Comparison of ENCODE assay signal across 28 cellular contexts in the genomic region with DNA sequence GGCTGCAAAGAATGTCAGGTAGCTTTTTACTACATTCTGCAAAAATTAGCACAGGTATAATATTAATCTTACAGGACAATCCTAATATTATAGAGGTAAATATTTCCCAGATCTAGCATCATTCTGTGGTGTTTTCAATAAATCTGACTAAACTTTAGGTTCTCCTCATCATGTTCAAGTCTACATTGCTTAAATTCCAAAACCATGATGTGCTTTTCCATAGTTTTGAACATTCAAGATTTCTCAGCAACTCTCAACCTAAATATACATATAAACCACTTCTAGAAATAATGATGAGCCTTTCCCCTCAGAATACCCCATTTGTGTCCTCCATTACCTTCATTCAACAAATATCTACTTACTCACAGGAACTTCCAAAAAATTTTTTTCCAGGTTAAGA. TPM values are rescaled to one million over a fixed set of nuclear protein-coding genes. Genes with fewer than 3 reads are reported as not detected.
DNase-seq lines count a peak whose midpoint lies in the region; ATAC-seq and TF ChIP-seq lines count a peak whose summit lies in the region.
"Had no signal": no experiment of that assay in that cellular context is flagged by ENCODE, and none has a peak within 500 bp of the region (broad histone marks: within the 10 kb centered on the region; RNA-seq: fewer than 3 reads in every experiment).

No MANE protein-coding gene starts in this region.

- H3K4me1 ChIP-seq in cardiac muscle cell (ENCODE audit: low read depth) (peaks cover 11% of the 10 kb centered on the region), right cardiac atrium (ENCODE audit: control insufficient read depth, insufficient read depth, low read length) (peaks cover 5% of the 10 kb centered on the region)
- H3K4me1 ChIP-seq: BLaER1 had no signal

- H3K27ac ChIP-seq in cardiac muscle cell (peak overlapping the region; percentile 14), right cardiac atrium (ENCODE audit: low read length) (no peak overlapping the region)
- H3K27ac ChIP-seq: adrenal gland, BLaER1, epithelial cell of prostate, foreskin keratinocyte, hepatocyte, neural progenitor cell, psoas muscle, tibial artery had no signal

- H3K9me3 Mint-ChIP-seq in activated T-helper 17 cell treated with anti-CD3 and anti-CD28 coated beads, Interleukin-2, amount 50 U/mL, for 72 hours, result no peaks in the 10 kb centered on the region
- H3K9me3 Mint-ChIP-seq: stimulated activated naive CD8-positive, alpha-beta T cell treated with anti-CD3 and anti-CD28 coated beads, Interleukin-15, amount 100 ng/mL, for 72 hours had no signal

- H3K4me3 ChIP-seq in cardiac muscle cell (no peak overlapping the region), right cardiac atrium (ENCODE audit: low read length) (no peak overlapping the region)
- H3K4me3 ChIP-seq: adrenal gland, BLaER1, hepatocyte, K562, MG63, neural progenitor cell, psoas muscle, tibial artery had no signal

- no peak for TF ChIP-seq CTCF in cardiac muscle cell (IDR thresholded peaks at IDR 0.05; ENCODE audit: low read depth, low read length)

- peaks cover 9% of the 10 kb centered on the region for H3K36me3 ChIP-seq in cardiac muscle cell

- H3K9me3 ChIP-seq in cardiac muscle cell (ENCODE audit: low read depth), result no peaks in the 10 kb centered on the region
- no peaks in the 10 kb centered on the region for H3K9me3 ChIP-seq in right cardiac atrium (ENCODE audit: control insufficient read depth, low read length)
- H3K9me3 ChIP-seq: adrenal gland, MG63, psoas muscle, tibial artery had no signal

- no peak overlapping the region for H3K4me3 Mint-ChIP-seq in activated T-helper 17 cell treated with anti-CD3 and anti-CD28 coated beads, Interleukin-2, amount 50 U/mL, for 72 hours
- H3K4me3 Mint-ChIP-seq: neural progenitor cell; stimulated activated naive CD8-positive, alpha-beta T cell treated with anti-CD3 and anti-CD28 coated beads, Interleukin-15, amount 100 ng/mL, for 72 hours had no signal

- DNase-seq in cardiac muscle cell (ENCODE audit: low read depth in 1 of 2, low spot score in 1 of 2), result no peak
- DNase-seq in right cardiac atrium, result no peak
- DNase-seq in fibroblast of peridontal ligament (ENCODE audit: extremely low read depth), result peak; percentile 45
- DNase-seq in NCI-H446 treated with DMSO at 0.1 percent for 48 hours (lab: John Stamatoyannopoulos, UW), result no peak
- DNase-seq in stimulated activated CD4-positive, alpha-beta T cell treated with anti-CD3 and anti-CD28 coated beads, Interleukin-4, amount 100 ng/mL, for 1 hour, result no peak
- no peak for DNase-seq in inferior parietal cortex (ENCODE audit: extremely low spot score)
- no peak for DNase-seq in NCI-H2081 treated with DMSO at 0.1 percent for 48 hours (lab: John Stamatoyannopoulos, UW)
- DNase-seq: activated effector memory CD4-positive, alpha-beta T cell treated with Interleukin-2 at 50 U/mL for 16 hours; adrenal gland; caudate nucleus; H7; islet precursor cell; MG63; NCI-H1417 treated with DMSO at 0.1 percent for 48 hours; NCI-H2107; NCI-H526; psoas muscle; small intestine; stimulated activated CD4-positive, alpha-beta T cell treated with anti-CD3 and anti-CD28 coated beads, Interleukin-2, amount 100 ng/mL, for 48 hours; stimulated activated naive CD8-positive, alpha-beta T cell treated with anti-CD3 and anti-CD28 coated beads, Interleukin-15, amount 100 ng/mL, for 72 hours; tibial artery had no signal

- intact Hi-C loops in right cardiac atrium (cut with DNase I), result no loop called here

- ATAC-seq in right cardiac atrium, result no peak
- no peak for ATAC-seq in activated T-helper 17 cell treated with anti-CD3 and anti-CD28 coated beads, Interleukin-2, amount 50 U/mL, for 72 hours (replicated peaks)
- ATAC-seq: foreskin keratinocyte; K562; psoas muscle; stimulated activated naive CD8-positive, alpha-beta T cell treated with anti-CD3 and anti-CD28 coated beads, Interleukin-15, amount 100 ng/mL, for 72 hours had no signal

- peaks cover 53% of the 10 kb centered on the region for H3K36me3 Mint-ChIP-seq in activated T-helper 17 cell treated with anti-CD3 and anti-CD28 coated beads, Interleukin-2, amount 50 U/mL, for 72 hours (ENCODE audit: low read depth)

- H3K27me3 Mint-ChIP-seq in activated T-helper 17 cell treated with anti-CD3 and anti-CD28 coated beads, Interleukin-2, amount 50 U/mL, for 72 hours, result no peaks in the 10 kb centered on the region
- H3K27me3 Mint-ChIP-seq: stimulated activated naive CD8-positive, alpha-beta T cell treated with anti-CD3 and anti-CD28 coated beads, Interleukin-15, amount 100 ng/mL, for 72 hours had no signal

- peak overlapping the region; percentile 50 for H3K27ac Mint-ChIP-seq in activated T-helper 17 cell treated with anti-CD3 and anti-CD28 coated beads, Interleukin-2, amount 50 U/mL, for 72 hours
- H3K27ac Mint-ChIP-seq: neural progenitor cell had no signal

- H3K27me3 ChIP-seq in cardiac muscle cell (no peaks in the 10 kb centered on the region), right cardiac atrium (ENCODE audit: control insufficient read depth, insufficient read depth) (no peaks in the 10 kb centered on the region)
- H3K27me3 ChIP-seq: adrenal gland, BLaER1, foreskin keratinocyte, hepatocyte, MG63, neural progenitor cell, tibial artery had no signal

- peaks cover 36% of the 10 kb centered on the region for H3K4me1 Mint-ChIP-seq in activated T-helper 17 cell treated with anti-CD3 and anti-CD28 coated beads, Interleukin-2, amount 50 U/mL, for 72 hours

RNA-seq across cellular contexts. Expression of a gene that starts 23.1 kb away (rescaled TPM):
- total RNA-seq in cardiac muscle cell (72.3 and 119 TPM in 2 replicates), right cardiac atrium (10 to 100 TPM; 54.5 to 73.4 (median 67.3) TPM)
- polyA plus RNA-seq in cardiac muscle cell (143 and 165 TPM in 2 replicates), right cardiac atrium (26.3 TPM)
- 100 to 1,000 TPM in 1 of 2 donors, 10 to 100 TPM in 1; 75.0 to 125 TPM for total RNA-seq in activated T-helper 17 cell treated with anti-CD3 and anti-CD28 coated beads, Interleukin-2, amount 50 U/mL, for 72 hours
